In genomic region chrX:135888976-135889375, GRCh38 we compare ENCODE assay signal across 14 cellular contexts. TPM values are rescaled to one million over a fixed set of nuclear protein-coding genes. Genes with fewer than 3 reads are reported as not detected.
DNase-seq lines count a peak whose midpoint lies in the region; TF ChIP-seq lines count a peak whose summit lies in the region.
"Not testable (repeated sequence)": the region's sequence is repeated elsewhere in the genome, so short reads cannot be mapped to it uniquely, and the experiment has no call there.
"Had no signal": no experiment of that assay in that cellular context is flagged by ENCODE, and none has a peak within 500 bp of the region (broad histone marks: within the 10 kb centered on the region; RNA-seq: fewer than 3 reads in every experiment).

No MANE protein-coding gene starts in this region.

- not testable (repeated sequence) for H3K9me3 Mint-ChIP-seq in T-helper 2 cell treated with Interferon-gamma antibody and Interleukin-4, amounts not matched to agents 5 μg/mL and 100 μg/mL, for 36 hours; chondrocyte (ENCODE audit: low read depth)

- H3K27me3 Mint-ChIP-seq in T-helper 2 cell treated with Interferon-gamma antibody and Interleukin-4, amounts not matched to agents 5 μg/mL and 100 μg/mL, for 36 hours (ENCODE audit: low read depth); chondrocyte (ENCODE audit: low read depth): not testable (repeated sequence)

- in situ Hi-C loops in ACHN (cut with HindIII; ENCODE audit: low pct_ligation_motif_present, low pct_unique_long_range_greater_than_20kb, low sequenced_read_pairs) = not testable (repeated sequence)

- not testable (repeated sequence) for H3K4me3 ChIP-seq in GM12864 (ENCODE audit: low read depth, low read length); Jurkat, Clone E6-1 (ENCODE audit: low read length)

- TF ChIP-seq CTCF in GM12864 (IDR thresholded peaks at IDR 0.05; ENCODE audit: low read depth, low read length, missing control alignments) = peak; percentile 39
- peak; percentile 40 for TF ChIP-seq CTCF in chondrocyte (IDR thresholded peaks at IDR 0.05)

- DNase-seq in ACHN = peak; percentile 2
- not testable (repeated sequence) for DNase-seq in GM12864 (ENCODE audit: low read depth); chondrocyte (ENCODE audit: low spot score)
- peak; percentile 6 for DNase-seq in Jurkat, Clone E6-1 (ENCODE audit: low read depth, low spot score)
- peak; percentile 53 to 57 for DNase-seq in NCI-H524 (lab: John Stamatoyannopoulos, UW)
- DNase-seq in T-helper 2 cell treated with Interferon-gamma antibody and Interleukin-4, amounts not matched to agents 5 μg/mL and 100 μg/mL, for 36 hours (ENCODE audit: low spot score) = peak; percentile 10
- peak; percentile 2 to 4 (median 4) for DNase-seq in activated CD8-positive, alpha-beta memory T cell treated with anti-CD3 and anti-CD28 coated beads for 48 hours (ENCODE audit: low read depth in 2 of 3, low spot score in 2 of 3)
- DNase-seq in stimulated activated CD4-positive, alpha-beta T cell treated with anti-CD3 and anti-CD28 coated beads, Interleukin-15, amount 100 ng/mL, for 48 hours (ENCODE audit: low read depth in 2 of 2) = peak; percentile 10 to 38

- H3K4me3 Mint-ChIP-seq in T-helper 2 cell treated with Interferon-gamma antibody and Interleukin-4, amounts not matched to agents 5 μg/mL and 100 μg/mL, for 36 hours; chondrocyte (ENCODE audit: unreplicated experiment): not testable (repeated sequence)

- H3K4me1 Mint-ChIP-seq in T-helper 2 cell treated with Interferon-gamma antibody and Interleukin-4, amounts not matched to agents 5 μg/mL and 100 μg/mL, for 36 hours (ENCODE audit: low read depth); chondrocyte (ENCODE audit: low read depth): not testable (repeated sequence)

- H3K36me3 Mint-ChIP-seq in T-helper 2 cell treated with Interferon-gamma antibody and Interleukin-4, amounts not matched to agents 5 μg/mL and 100 μg/mL, for 36 hours (ENCODE audit: low read depth); chondrocyte (ENCODE audit: low read depth): not testable (repeated sequence)

- not testable (repeated sequence) for H3K27ac Mint-ChIP-seq in T-helper 2 cell treated with Interferon-gamma antibody and Interleukin-4, amounts not matched to agents 5 μg/mL and 100 μg/mL, for 36 hours; chondrocyte (ENCODE audit: unreplicated experiment)

RNA-seq across cellular contexts. Expression of gene CT45A10, which starts 4.3 kb away (rescaled TPM):
- polyA plus RNA-seq in Jurkat, Clone E6-1 (2012; ENCODE audit: insufficient read depth, insufficient read length) = not detected
- not detected in 3 replicates for total RNA-seq in chondrocyte
- total RNA-seq: aorta; lung; naive thymus-derived CD4-positive, alpha-beta T cell; progenitor cell of endocrine pancreas; smooth muscle cell had no signal
- polyA plus RNA-seq: aorta; lung; naive thymus-derived CD4-positive, alpha-beta T cell; smooth muscle cell; thymus had no signal

RNA-seq across cellular contexts. Expression of gene SAGE1, which starts 4.5 kb away (rescaled TPM):
- polyA plus RNA-seq in Jurkat, Clone E6-1 (2012; ENCODE audit: insufficient read depth, insufficient read length) = not detected
- not detected in 3 replicates for total RNA-seq in chondrocyte
- total RNA-seq: aorta; lung; naive thymus-derived CD4-positive, alpha-beta T cell; progenitor cell of endocrine pancreas; smooth muscle cell had no signal
- polyA plus RNA-seq: aorta; lung; naive thymus-derived CD4-positive, alpha-beta T cell; smooth muscle cell had no signal

RNA-seq across cellular contexts. Expression of gene CT45A9, which starts 17.4 kb away (rescaled TPM):
- polyA plus RNA-seq in Jurkat, Clone E6-1 (2012; ENCODE audit: insufficient read depth, insufficient read length) = not detected
- not detected in 3 replicates for total RNA-seq in chondrocyte
- total RNA-seq: aorta; lung; naive thymus-derived CD4-positive, alpha-beta T cell; progenitor cell of endocrine pancreas; smooth muscle cell had no signal
- polyA plus RNA-seq: aorta; lung; naive thymus-derived CD4-positive, alpha-beta T cell; smooth muscle cell; thymus had no signal

RNA-seq across cellular contexts. Expression of gene CT45A8, which starts 34.6 kb away (rescaled TPM):
- not detected for polyA plus RNA-seq in Jurkat, Clone E6-1 (2012; ENCODE audit: insufficient read depth, insufficient read length)
- total RNA-seq in chondrocyte = not detected in 3 replicates
- total RNA-seq: aorta; lung; naive thymus-derived CD4-positive, alpha-beta T cell; progenitor cell of endocrine pancreas; smooth muscle cell had no signal
- polyA plus RNA-seq: aorta; lung; naive thymus-derived CD4-positive, alpha-beta T cell; smooth muscle cell; thymus had no signal

RNA-seq across cellular contexts. Expression of gene CT45A7, which starts 51.9 kb away (rescaled TPM):
- polyA plus RNA-seq in Jurkat, Clone E6-1 (2012; ENCODE audit: insufficient read depth, insufficient read length) = not detected
- not detected in 3 replicates for total RNA-seq in chondrocyte
- total RNA-seq: aorta; lung; naive thymus-derived CD4-positive, alpha-beta T cell; progenitor cell of endocrine pancreas; smooth muscle cell had no signal
- polyA plus RNA-seq: aorta; lung; naive thymus-derived CD4-positive, alpha-beta T cell; smooth muscle cell; thymus had no signal
